1 cellular context compared by ENCODE assay signal in genomic region chr17:19533036-19533717, GRCh38.
TF ChIP-seq lines count a peak whose summit lies in the region.

No MANE protein-coding gene starts in this region.

TF ChIP-seq in SK-N-SH treated with all-trans-retinoic acid at 6 μM for 48 hours, 23 proteins besides CTCF, POLR2A, EP300 and RAD21 (continued from another document):
- TF ChIP-seq BACH2 (CRISPR knock-in tag; IDR thresholded peaks at IDR 0.05; ENCODE audit: borderline replicate concordance): no peak
- TF ChIP-seq ARNTL (CRISPR knock-in tag; IDR thresholded peaks at IDR 0.05; ENCODE audit: borderline replicate concordance, low read depth): no peak
- no peak for TF ChIP-seq ESRRG (CRISPR knock-in tag; IDR thresholded peaks at IDR 0.05)
